Comparison of ENCODE assay signal across 18 cellular contexts in genomic region chr5:37496902-37497445, GRCh38.
DNase-seq lines count a peak whose midpoint lies in the region; ATAC-seq, FAIRE-seq and TF ChIP-seq lines count a peak whose summit lies in the region.
"Had no signal": no experiment of that assay in that cellular context is flagged by ENCODE, and none has a peak within 500 bp of the region (broad histone marks: within the 10 kb centered on the region; RNA-seq: fewer than 3 reads in every experiment).

No MANE protein-coding gene starts in this region.

- 0 out of 2 replicates have a peak, but pooled peaks cover 2% of the 10 kb centered on the region for H3K36me3 ChIP-seq in IMR-90 (ENCODE audit: control insufficient read depth, insufficient read depth, low read length)
- no peaks in the 10 kb centered on the region for H3K36me3 ChIP-seq in sigmoid colon

- TF ChIP-seq EP300 in sigmoid colon (IDR thresholded peaks at IDR 0.05), result no peak

- H3K4me1 ChIP-seq in IMR-90 (ENCODE audit: control insufficient read depth, insufficient read depth, low read length) (peaks cover 4% of the 10 kb centered on the region; the same call in 1 of the 2 replicates), sigmoid colon (peaks cover 0 to 34% (median 28%) of the 10 kb centered on the region in 4 donors)

- peak overlapping the region; percentile 11; the same call in 1 of the 2 replicates for H4K91ac ChIP-seq in IMR-90 (ENCODE audit: insufficient read depth, low read depth, low read length)

- no peaks in the 10 kb centered on the region; the same call in 1 of the 2 replicates for H4K20me1 ChIP-seq in IMR-90 (ENCODE audit: insufficient read depth, low read length)

- no peak overlapping the region for H3K56ac ChIP-seq in IMR-90 (ENCODE audit: extremely low read depth, insufficient read depth, low read length)

- H2BK5ac ChIP-seq in IMR-90 (ENCODE audit: low read depth, low read length, poor library complexity, severe bottlenecking), result no peak overlapping the region

- in situ Hi-C loops in IMR-90 (cut with MboI; ENCODE audit: low sequenced_read_pairs), result no loop called here

- no peaks in the 10 kb centered on the region for H3K27me3 Mint-ChIP-seq in activated naive CD8-positive, alpha-beta T cell treated with anti-CD3 and anti-CD28 coated beads for 36 hours
- H3K27me3 Mint-ChIP-seq: CD4-positive, alpha-beta T cell had no signal

- no peaks in the 10 kb centered on the region for H3K4me1 Mint-ChIP-seq in activated naive CD8-positive, alpha-beta T cell treated with anti-CD3 and anti-CD28 coated beads for 36 hours

- BruUV-seq in IMR-90 (replicated peaks; lab: Mats Ljungman, UMichigan), result no TSS peak

- no peaks in the 10 kb centered on the region for H3K27me3 ChIP-seq in IMR-90 (ENCODE audit: control insufficient read depth, insufficient read depth, low read length)
- H3K27me3 ChIP-seq in sigmoid colon, result no peaks in the 10 kb centered on the region

- CTCF ChIA-PET in IMR-90 (lab: Yijun Ruan, JAX), result no interaction called here

- H3K23ac ChIP-seq in IMR-90 (ENCODE audit: low read depth, low read length), result no peak overlapping the region

- TF ChIP-seq CTCF in IMR-90 (conservative IDR thresholded peaks at IDR 0.05; ENCODE audit: low read depth, low read length) (no peak), sigmoid colon (IDR thresholded peaks at IDR 0.05) (no peak)

- H3K4me3 ChIP-seq in IMR-90 (ENCODE audit: insufficient read depth, low read depth, low read length), result no peak overlapping the region
- no peak overlapping the region for H3K4me3 ChIP-seq in sigmoid colon
- H3K4me3 ChIP-seq: A549 had no signal

- no peak overlapping the region for H2AK9ac ChIP-seq in IMR-90 (replicated peaks; ENCODE audit: low read depth, low read length, poor library complexity)

- no peak for TF ChIP-seq POLR2A in H54 (IDR thresholded peaks at IDR 0.05; ENCODE audit: low read depth, low read length)
- TF ChIP-seq POLR2A in IMR-90 (IDR thresholded peaks at IDR 0.05; ENCODE audit: low read depth, low read length), result no peak
- no peak for TF ChIP-seq POLR2A in sigmoid colon (IDR thresholded peaks at IDR 0.05)

- no peak overlapping the region; the same call in 2 of the 3 replicates for H2BK15ac ChIP-seq in IMR-90 (ENCODE audit: low read depth, low read length)

- peaks cover 59% of the 10 kb centered on the region for H3K36me3 Mint-ChIP-seq in activated naive CD8-positive, alpha-beta T cell treated with anti-CD3 and anti-CD28 coated beads for 36 hours

- H3K9ac ChIP-seq in IMR-90 (ENCODE audit: low read depth, low read length), result no peak overlapping the region
- H3K9ac ChIP-seq: KMS-11 had no signal

- H3K79me1 ChIP-seq in IMR-90 (ENCODE audit: low read depth in 1 of 2, low read length in 2 of 2), result peaks cover 3 to 9% of the 10 kb centered on the region in 2 experiments; a peak in 1 of 4 replicates

- FAIRE-seq in H54 (lab: Jason Lieb, UNC) (peak; percentile 11), RCC 7860 (lab: Jason Lieb, UNC) (no peak)
- FAIRE-seq: A549, D721Med, GM12892, H1, HTR-8/SVneo had no signal

- no peaks in the 10 kb centered on the region for H3K9me1 ChIP-seq in IMR-90 (ENCODE audit: insufficient read depth, low read length)

- peak overlapping the region; percentile 75 for H2AK5ac ChIP-seq in IMR-90 (ENCODE audit: low read depth, low read length)

- peak overlapping the region; percentile 1; the same call in 1 of the 2 replicates for H3K18ac ChIP-seq in IMR-90 (ENCODE audit: low read depth, low read length)

- POLR2A ChIA-PET in IMR-90 (lab: Charles Lee; ENCODE audit: unreplicated experiment), result no interaction called here

- intact Hi-C loops in IMR-90 (cut with micrococcal nuclease), result no loop called here
- intact Hi-C loops in sigmoid colon (cut with DNase I), result loop anchor here (5.0 to 10.0 kb wide), 2 partner anchors 170 to 278 kb away; no protein-coding TSS in a partner anchor

- no peaks in the 10 kb centered on the region for H3K9me3 ChIP-seq in IMR-90 (ENCODE audit: control insufficient read depth, insufficient read depth, low read length)
- H3K9me3 ChIP-seq in sigmoid colon, result no peaks in the 10 kb centered on the region
- H3K9me3 ChIP-seq: A549, Caco-2 had no signal

- H3K14ac ChIP-seq in IMR-90 (replicated peaks; ENCODE audit: low read depth, low read length), result no peak overlapping the region

- no peak overlapping the region for H3K27ac Mint-ChIP-seq in activated naive CD8-positive, alpha-beta T cell treated with anti-CD3 and anti-CD28 coated beads for 36 hours
- H3K27ac Mint-ChIP-seq: CD4-positive, alpha-beta T cell had no signal

- peaks cover 3% of the 10 kb centered on the region for H3K9me3 Mint-ChIP-seq in activated naive CD8-positive, alpha-beta T cell treated with anti-CD3 and anti-CD28 coated beads for 36 hours
- H3K9me3 Mint-ChIP-seq: CD4-positive, alpha-beta T cell; HFFc6 had no signal

- no peak overlapping the region for H2BK120ac ChIP-seq in IMR-90 (ENCODE audit: low read depth, low read length)

- no peak overlapping the region for H3K27ac ChIP-seq in IMR-90 (ENCODE audit: insufficient read depth, low read length)
- H3K27ac ChIP-seq in sigmoid colon, result peak overlapping the region in 3 of 4 donors; percentile 70 to 83 (median 75)
- H3K27ac ChIP-seq: A549, KMS-11 had no signal

- DNase-seq in H54 (ENCODE audit: insufficient read length, low spot score) (no peak), IMR-90 (no peak), sigmoid colon (no peak), RCC 7860 (ENCODE audit: low spot score) (no peak)
- DNase-seq in activated naive CD8-positive, alpha-beta T cell treated with anti-CD3 and anti-CD28 coated beads for 36 hours, result no peak
- DNase-seq: AML-193; Caco-2; CD4-positive, alpha-beta T cell; GDM1; HCEC 1CT; HFFc6 had no signal

- H2AFZ ChIP-seq in IMR-90 (replicated peaks; ENCODE audit: low read length, poor library complexity), result no peak overlapping the region

- dilution Hi-C loops in IMR-90 (cut with HindIII; ENCODE audit: low sequenced_read_pairs, unreplicated experiment), result no loop called here

- no peak overlapping the region for H3K4me2 ChIP-seq in IMR-90 (ENCODE audit: low read depth, low read length)
- H3K4me2 ChIP-seq: A549, KMS-11 had no signal

- no peak overlapping the region; the same call in 1 of the 2 replicates for H4K5ac ChIP-seq in IMR-90 (ENCODE audit: low read depth, low read length)

- WGBS in IMR-90 (ENCODE audit: extremely low coverage in 2 of 2, insufficient read length in 1 of 2), 2 experiments, result 98% methylated on average over 3 of the region's 3 CpGs; no CpG with 5 or more reads in 1 of the 2 experiments
- 90% methylated on average over 3 of the region's 3 CpGs for WGBS in sigmoid colon, 2 donors

- H4K8ac ChIP-seq in IMR-90 (ENCODE audit: low read depth in 2 of 2, low read length in 2 of 2), result no peak overlapping the region

- H2BK20ac ChIP-seq in IMR-90 (ENCODE audit: low read depth, low read length), result no peak overlapping the region

- no peak for ATAC-seq in IMR-90 (ENCODE audit: low read depth)
- no peak for ATAC-seq in GM18873 (IDR thresholded peaks at IDR 0.05; ENCODE audit: low FRiP score, unreplicated experiment)
- ATAC-seq: A549 had no signal

- no peak for TF ChIP-seq RAD21 in IMR-90 (IDR thresholded peaks at IDR 0.05; ENCODE audit: low read length)

- no peak overlapping the region; the same call in 1 of the 2 replicates for H3K4ac ChIP-seq in IMR-90 (ENCODE audit: low read depth, low read length)

- H3K4me3 Mint-ChIP-seq in activated naive CD8-positive, alpha-beta T cell treated with anti-CD3 and anti-CD28 coated beads for 36 hours, result no peak overlapping the region
- H3K4me3 Mint-ChIP-seq: CD4-positive, alpha-beta T cell; HFFc6 had no signal

TF ChIP-seq in IMR-90, 13 proteins besides CTCF, POLR2A, EP300 and RAD21:
- TF ChIP-seq MAFK (IDR thresholded peaks at IDR 0.05; ENCODE audit: low read depth, low read length), result no peak
- TF ChIP-seq MXI1 (IDR thresholded peaks at IDR 0.05; ENCODE audit: borderline replicate concordance, low read depth, low read length), result no peak
- no peak for TF ChIP-seq CEBPB (IDR thresholded peaks at IDR 0.05; ENCODE audit: low read depth, low read length)
- TF ChIP-seq RCOR1 (IDR thresholded peaks at IDR 0.05; ENCODE audit: insufficient replicate concordance, low read length), result no peak
- no peak for TF ChIP-seq FOS (IDR thresholded peaks at IDR 0.05; ENCODE audit: low read depth, low read length)
- no peak for TF ChIP-seq SMC3 (IDR thresholded peaks at IDR 0.05; ENCODE audit: low read depth, low read length)
- no peak for TF ChIP-seq BHLHE40 (IDR thresholded peaks at IDR 0.05; ENCODE audit: low read depth, low read length)
TF ChIP-seq in IMR-90: peak in this region for 0.
